22 cellular contexts compared by ENCODE assay signal in genomic region chr16:17748005-17748719, GRCh38.
"Had no signal": no experiment of that assay in that cellular context is flagged by ENCODE, and none has a peak within 500 bp of the region (broad histone marks: within the 10 kb centered on the region; RNA-seq: fewer than 3 reads in every experiment).

No MANE protein-coding gene starts in this region.

- H3K27me3 ChIP-seq: body of pancreas, neutrophil, right lobe of liver had no signal

- H3K36me3 Mint-ChIP-seq: activated CD8-positive, alpha-beta memory T cell treated with anti-CD3 and anti-CD28 coated beads, Interleukin-2, amount 10 ng/mL, durations not matched to agents 7 days and 5 days; activated naive CD8-positive, alpha-beta T cell treated with anti-CD3 and anti-CD28 coated beads, Interleukin-2, amount 10 ng/mL, durations not matched to agents 7 days and 5 days had no signal

- H3K27ac Mint-ChIP-seq: activated CD4-positive, alpha-beta memory T cell treated with anti-CD3 and anti-CD28 coated beads, Interleukin-2, amount 10 ng/mL, durations not matched to agents 7 days and 5 days; activated CD8-positive, alpha-beta memory T cell treated with anti-CD3 and anti-CD28 coated beads, Interleukin-2, amount 10 ng/mL, durations not matched to agents 7 days and 5 days; activated naive CD8-positive, alpha-beta T cell treated with anti-CD3 and anti-CD28 coated beads, Interleukin-2, amount 10 ng/mL, durations not matched to agents 7 days and 5 days; activated T-helper 2 cell treated with anti-CD3 and anti-CD28 coated beads, Interferon-gamma antibody, Interleukin-2, Interleukin-4, amounts not matched to agents 10 μg/mL and 5 μg/mL and 100 μg/mL, durations not matched to agents 14 hours and 24 hours and 36 hours had no signal

- H3K4me1 Mint-ChIP-seq: activated CD4-positive, alpha-beta memory T cell treated with anti-CD3 and anti-CD28 coated beads, Interleukin-2, amount 10 ng/mL, durations not matched to agents 7 days and 5 days; activated CD8-positive, alpha-beta memory T cell treated with anti-CD3 and anti-CD28 coated beads, Interleukin-2, amount 10 ng/mL, durations not matched to agents 7 days and 5 days; activated naive CD8-positive, alpha-beta T cell treated with anti-CD3 and anti-CD28 coated beads, Interleukin-2, amount 10 ng/mL, durations not matched to agents 7 days and 5 days; naive thymus-derived CD4-positive, alpha-beta T cell had no signal

- H3K27ac ChIP-seq: body of pancreas, epithelial cell of prostate, neutrophil, pancreas, right lobe of liver, stomach, upper lobe of right lung had no signal

- H3K4me3 Mint-ChIP-seq: activated CD4-positive, alpha-beta memory T cell treated with anti-CD3 and anti-CD28 coated beads, Interleukin-2, amount 10 ng/mL, durations not matched to agents 7 days and 5 days; activated CD8-positive, alpha-beta memory T cell treated with anti-CD3 and anti-CD28 coated beads, Interleukin-2, amount 10 ng/mL, durations not matched to agents 7 days and 5 days; activated naive CD8-positive, alpha-beta T cell treated with anti-CD3 and anti-CD28 coated beads, Interleukin-2, amount 10 ng/mL, durations not matched to agents 7 days and 5 days; naive thymus-derived CD4-positive, alpha-beta T cell had no signal

- DNase-seq: activated CD4-positive, alpha-beta memory T cell treated with anti-CD3 and anti-CD28 coated beads, Interleukin-2, amount 10 ng/mL, durations not matched to agents 7 days and 5 days; activated CD4-positive, alpha-beta T cell treated with anti-CD3 and anti-CD28 coated beads for 48 hours; activated CD4-positive, CD25-positive, alpha-beta regulatory T cell; activated CD8-positive, alpha-beta memory T cell treated with anti-CD3 and anti-CD28 coated beads, Interleukin-2, amount 10 ng/mL, durations not matched to agents 7 days and 5 days; activated naive CD4-positive, alpha-beta T cell treated with Interleukin-2 at 50 U/mL for 16 hours; activated naive CD8-positive, alpha-beta T cell treated with anti-CD3 and anti-CD28 coated beads, Interleukin-2, amount 10 ng/mL, durations not matched to agents 7 days and 5 days; body of pancreas; caudate nucleus; foreskin melanocyte; hypothalamus; mesenchymal stem cell; naive thymus-derived CD4-positive, alpha-beta T cell; pancreas; right lobe of liver; small intestine; stimulated activated CD4-positive, alpha-beta T cell treated with anti-CD3 and anti-CD28 coated beads, Interleukin-15, amount 100 ng/mL, for 24 hours; stimulated activated CD4-positive, alpha-beta T cell treated with anti-CD3 and anti-CD28 coated beads, Interleukin-4, amount 100 ng/mL, for 1 hour; stomach; upper lobe of right lung had no signal

- H3K4me1 ChIP-seq: body of pancreas, pancreas, right lobe of liver, stomach, upper lobe of right lung had no signal

- H3K4me3 ChIP-seq: body of pancreas, pancreas, right lobe of liver, stomach, upper lobe of right lung had no signal

- H3K27me3 Mint-ChIP-seq: activated CD4-positive, alpha-beta memory T cell treated with anti-CD3 and anti-CD28 coated beads, Interleukin-2, amount 10 ng/mL, durations not matched to agents 7 days and 5 days; activated CD8-positive, alpha-beta memory T cell treated with anti-CD3 and anti-CD28 coated beads, Interleukin-2, amount 10 ng/mL, durations not matched to agents 7 days and 5 days had no signal

- ATAC-seq: activated CD8-positive, alpha-beta memory T cell treated with anti-CD3 and anti-CD28 coated beads, Interleukin-2, amount 10 ng/mL, durations not matched to agents 7 days and 5 days; body of pancreas; naive thymus-derived CD4-positive, alpha-beta T cell; pancreas; right lobe of liver; upper lobe of right lung had no signal

- H3K36me3 ChIP-seq: neutrophil, pancreas, right lobe of liver, stomach, upper lobe of right lung had no signal

- H3K9me3 ChIP-seq: body of pancreas, neutrophil, pancreas, right lobe of liver, upper lobe of right lung had no signal
